In genomic region chr1:9110669-9111356, GRCh38 we compare ENCODE assay signal across 8 cellular contexts. TPM values are rescaled to one million over a fixed set of nuclear protein-coding genes. Genes with fewer than 3 reads are reported as not detected.
DNase-seq lines count a peak whose midpoint lies in the region; ATAC-seq and TF ChIP-seq lines count a peak whose summit lies in the region.

No MANE protein-coding gene starts in this region.

- intact Hi-C loops in left ventricle myocardium inferior (cut with micrococcal nuclease): loop anchor here (10.0 kb wide), 1 partner anchor 84 kb away; no protein-coding TSS in a partner anchor

- ATAC-seq in HG02588 (IDR thresholded peaks at IDR 0.05; ENCODE audit: unreplicated experiment): no peak
- ATAC-seq in GM18870 (IDR thresholded peaks at IDR 0.05; ENCODE audit: unreplicated experiment): no peak

- H3K9me3 ChIP-seq in left ventricle myocardium inferior (replicated peaks): no peaks in the 10 kb centered on the region

- H3K4me3 ChIP-seq in left ventricle myocardium inferior: no peak overlapping the region

- DNase-seq in NCI-H1048 (lab: John Stamatoyannopoulos, UW) (peak; percentile 65), T-helper 2 cell (peak; percentile 50 to 80 (median 73)), amniotic epithelial cell (ENCODE audit: low read depth) (peak; percentile 97), left ventricle myocardium inferior (peak; percentile 88), renal cortical epithelial cell (ENCODE audit: low read depth) (peak; percentile 97)

- no peak overlapping the region for H3K27ac ChIP-seq in left ventricle myocardium inferior (replicated peaks)

- TF ChIP-seq CTCF in GM12872 (IDR thresholded peaks at IDR 0.05; ENCODE audit: insufficient read depth, low read depth, low read length): peak; percentile 91
- peak; percentile 95 for TF ChIP-seq CTCF in left ventricle myocardium inferior (IDR thresholded peaks at IDR 0.05; ENCODE audit: borderline replicate concordance)

- peaks cover 30% of the 10 kb centered on the region for H3K4me1 ChIP-seq in left ventricle myocardium inferior

- H3K36me3 ChIP-seq in left ventricle myocardium inferior: peaks cover 22% of the 10 kb centered on the region

- H3K27me3 ChIP-seq in left ventricle myocardium inferior (ENCODE audit: low read depth): no peaks in the 10 kb centered on the region

RNA-seq across cellular contexts. Expression of gene GPR157, which starts 18.1 kb away (rescaled TPM):
- total RNA-seq in left ventricle myocardium inferior (48.4 TPM), renal cortical epithelial cell (4.6 and 9.7 TPM in 2 replicates)

RNA-seq across cellular contexts. Expression of gene SLC2A5, which starts 41.4 kb away (rescaled TPM):
- total RNA-seq in left ventricle myocardium inferior: 4.2 TPM
- 1.6 TPM in 1 of 2 replicates, not detected in the other for total RNA-seq in renal cortical epithelial cell
